1 cellular context compared by ENCODE assay signal in genomic region chr18:56638232-56639093, GRCh38.
TF ChIP-seq lines count a peak whose summit lies in the region.

TSS of gene TXNL1 (minus strand) at chr18:56638592. CDS start at chr18:56638440, 152 bp downstream.

TF ChIP-seq in HepG2, 621 proteins besides CTCF, POLR2A, EP300 and RAD21 (continued from another document and continues in another):
- TF ChIP-seq POGK (CRISPR knock-in tag; conservative IDR thresholded peaks at IDR 0.05): no peak
- TF ChIP-seq ZBTB33 (CRISPR knock-in tag; IDR thresholded peaks at IDR 0.05): no peak
- peak; percentile 33; the same call in 1 of the 2 replicates for TF ChIP-seq TFDP1 (CRISPR knock-in tag; IDR thresholded peaks at IDR 0.05; ENCODE audit: borderline replicate concordance)
- no peak for TF ChIP-seq ZNF251 (CRISPR knock-in tag; IDR thresholded peaks at IDR 0.05)
- TF ChIP-seq ZNF737 (CRISPR knock-in tag; IDR thresholded peaks at IDR 0.05; ENCODE audit: borderline replicate concordance): no peak
- TF ChIP-seq ZNF816 (CRISPR knock-in tag; IDR thresholded peaks at IDR 0.05; ENCODE audit: borderline replicate concordance): 0 out of 2 replicates have a peak, but pooled peaks have one; percentile 42
- no peak for TF ChIP-seq PBX3 (CRISPR knock-in tag; IDR thresholded peaks at IDR 0.05; ENCODE audit: borderline replicate concordance)
- TF ChIP-seq RFX5 (IDR thresholded peaks at IDR 0.05; ENCODE audit: low read depth, low read length): peak; percentile 81
- TF ChIP-seq RBAK (CRISPR knock-in tag; IDR thresholded peaks at IDR 0.05): no peak
- no peak for TF ChIP-seq ZNF484 (CRISPR knock-in tag; IDR thresholded peaks at IDR 0.05; ENCODE audit: borderline replicate concordance, low read depth)
- TF ChIP-seq PBX2 (CRISPR knock-in tag; IDR thresholded peaks at IDR 0.05): no peak
- TF ChIP-seq ZNF652 (CRISPR knock-in tag; IDR thresholded peaks at IDR 0.05; ENCODE audit: borderline replicate concordance, low read depth): no peak
- TF ChIP-seq NFIB (CRISPR knock-in tag; IDR thresholded peaks at IDR 0.05; ENCODE audit: borderline replicate concordance): no peak
- no peak for TF ChIP-seq ZNF775 (CRISPR knock-in tag; IDR thresholded peaks at IDR 0.05; ENCODE audit: borderline replicate concordance)
- no peak for TF ChIP-seq ZNF207 (IDR thresholded peaks at IDR 0.05; ENCODE audit: borderline replicate concordance)
- no peak for TF ChIP-seq NCOA2 (CRISPR knock-in tag; IDR thresholded peaks at IDR 0.05)
- no peak for TF ChIP-seq TEAD2 (CRISPR knock-in tag; IDR thresholded peaks at IDR 0.05)
- no peak for TF ChIP-seq HNRNPUL1 (IDR thresholded peaks at IDR 0.05; ENCODE audit: low read depth, low read length)
- TF ChIP-seq TAF1 (CRISPR knock-in tag; IDR thresholded peaks at IDR 0.05): peak; percentile 82
- TF ChIP-seq MEF2D (CRISPR knock-in tag; IDR thresholded peaks at IDR 0.05): no peak; the same call in 1 of the 2 replicates
- TF ChIP-seq TBX2 (CRISPR knock-in tag; IDR thresholded peaks at IDR 0.05; ENCODE audit: borderline replicate concordance): peak; percentile 63; the same call in 1 of the 2 replicates
- no peak for TF ChIP-seq IRF1 (CRISPR knock-in tag; IDR thresholded peaks at IDR 0.05; ENCODE audit: low read depth)
- peak; percentile 43 for TF ChIP-seq SKI (IDR thresholded peaks at IDR 0.05; ENCODE audit: partially characterized antibody)
- TF ChIP-seq FOXP1 (IDR thresholded peaks at IDR 0.05): no peak
- TF ChIP-seq FOXP1 (CRISPR knock-in tag; IDR thresholded peaks at IDR 0.05): no peak
- TF ChIP-seq ZMAT3 (CRISPR knock-in tag; conservative IDR thresholded peaks at IDR 0.05): no peak
- no peak for TF ChIP-seq REXO4 (CRISPR knock-in tag; IDR thresholded peaks at IDR 0.05; ENCODE audit: borderline replicate concordance)
- no peak for TF ChIP-seq ZNF598 (CRISPR knock-in tag; IDR thresholded peaks at IDR 0.05; ENCODE audit: borderline replicate concordance)
- no peak for TF ChIP-seq ZNF850 (CRISPR knock-in tag; conservative IDR thresholded peaks at IDR 0.05)
- TF ChIP-seq EZH2 (conservative IDR thresholded peaks at IDR 0.05; ENCODE audit: low read depth, low read length): no peak
- peak; percentile 80 for TF ChIP-seq TARDBP (CRISPR knock-in tag; IDR thresholded peaks at IDR 0.05)
- TF ChIP-seq ZNF780A (CRISPR knock-in tag; IDR thresholded peaks at IDR 0.05): no peak
- no peak for TF ChIP-seq HOXA7 (CRISPR knock-in tag; IDR thresholded peaks at IDR 0.05)
- 0 out of 2 replicates have a peak, but pooled peaks have one; percentile 53 for TF ChIP-seq POLR2AphosphoS2 (IDR thresholded peaks at IDR 0.05; ENCODE audit: low read depth, low read length)
- peak; percentile 95 for TF ChIP-seq KAT8 (CRISPR knock-in tag; IDR thresholded peaks at IDR 0.05)
- peak; percentile 74 for TF ChIP-seq PATZ1 (CRISPR knock-in tag; IDR thresholded peaks at IDR 0.05)
- TF ChIP-seq STAT5B (CRISPR knock-in tag; IDR thresholded peaks at IDR 0.05): no peak
- TF ChIP-seq ATF3 (CRISPR knock-in tag; IDR thresholded peaks at IDR 0.05): no peak
- peak; percentile 65; the same call in 1 of the 2 replicates for TF ChIP-seq ZNF331 (CRISPR knock-in tag; IDR thresholded peaks at IDR 0.05)
- TF ChIP-seq ZNF781 (CRISPR knock-in tag; IDR thresholded peaks at IDR 0.05; ENCODE audit: borderline replicate concordance, not compliant biosample characterization): peak; percentile 46
- TF ChIP-seq MIER3 (CRISPR knock-in tag; IDR thresholded peaks at IDR 0.05; ENCODE audit: borderline replicate concordance): peak; percentile 66
- 0 out of 2 replicates have a peak, but pooled peaks have one; percentile 48 for TF ChIP-seq ZSCAN9 (CRISPR knock-in tag; IDR thresholded peaks at IDR 0.05; ENCODE audit: borderline replicate concordance)
- no peak for TF ChIP-seq SRSF9 (IDR thresholded peaks at IDR 0.05; ENCODE audit: borderline replicate concordance, insufficient read depth, low read depth, low read length, poor library complexity, severe bottlenecking)
- no peak for TF ChIP-seq ZFP37 (CRISPR knock-in tag; IDR thresholded peaks at IDR 0.05; ENCODE audit: borderline replicate concordance)
- no peak for TF ChIP-seq ZNF615 (CRISPR knock-in tag; IDR thresholded peaks at IDR 0.05; ENCODE audit: borderline replicate concordance)
- no peak; the same call in 1 of the 2 replicates for TF ChIP-seq ELF4 (CRISPR knock-in tag; IDR thresholded peaks at IDR 0.05; ENCODE audit: borderline replicate concordance)
- no peak for TF ChIP-seq ARNT (IDR thresholded peaks at IDR 0.05)
- TF ChIP-seq ZNF513 (CRISPR knock-in tag; conservative IDR thresholded peaks at IDR 0.05): no peak
- TF ChIP-seq ZNF367 (CRISPR knock-in tag; IDR thresholded peaks at IDR 0.05; ENCODE audit: borderline replicate concordance): no peak
- no peak for TF ChIP-seq PAX8 (CRISPR knock-in tag; IDR thresholded peaks at IDR 0.05; ENCODE audit: borderline replicate concordance)
- no peak for TF ChIP-seq PRDM10 (CRISPR knock-in tag; IDR thresholded peaks at IDR 0.05; ENCODE audit: low read depth)
- peak; percentile 89 for TF ChIP-seq KDM2A (CRISPR knock-in tag; IDR thresholded peaks at IDR 0.05; ENCODE audit: borderline replicate concordance, low read depth)
- TF ChIP-seq ZNF451 (CRISPR knock-in tag; IDR thresholded peaks at IDR 0.05): no peak; the same call in 1 of the 2 replicates
- no peak; the same call in 1 of the 2 replicates for TF ChIP-seq JUND (CRISPR knock-in tag; IDR thresholded peaks at IDR 0.05)
- TF ChIP-seq ZNF883 (CRISPR knock-in tag; IDR thresholded peaks at IDR 0.05; ENCODE audit: not compliant biosample characterization): peak; percentile 35
- TF ChIP-seq ZNF556 (CRISPR knock-in tag; IDR thresholded peaks at IDR 0.05; ENCODE audit: borderline replicate concordance): peak; percentile 53; the same call in 1 of the 2 replicates
